ENCODE assay signal across 19 cellular contexts in genomic region chr5:172624083-172624995, GRCh38.
"Had no signal": no experiment of that assay in that cellular context is flagged by ENCODE, and none has a peak within 500 bp of the region (broad histone marks: within the 10 kb centered on the region; RNA-seq: fewer than 3 reads in every experiment).

No MANE protein-coding gene starts in this region.

- H3K27me3 Mint-ChIP-seq: activated CD4-positive, alpha-beta T cell treated with anti-CD3 and anti-CD28 coated beads for 36 hours had no signal

- H3K36me3 Mint-ChIP-seq: activated naive CD4-positive, alpha-beta T cell treated with anti-CD3 and anti-CD28 coated beads, Interleukin-2, amount 10 ng/mL, durations not matched to agents 7 days and 5 days; natural killer cell treated with Interleukin-12 subunit alpha and Interleukin-12 subunit beta and Interleukin-15 and Interleukin-18, amount 100 ng/mL, for 72 hours had no signal

- H3K4me3 ChIP-seq: left lung, upper lobe of left lung had no signal

- ATAC-seq: activated CD4-positive, alpha-beta T cell treated with anti-CD3 and anti-CD28 coated beads for 36 hours; activated T-cell treated with anti-CD3 and anti-CD28 coated beads, Interleukin-2, amount 50 U/mL, for 4 hours; stimulated activated naive CD8-positive, alpha-beta T cell treated with anti-CD3 and anti-CD28 coated beads, Interleukin-15, Interleukin-2, amounts not matched to agents 100 U/mL and 50 U/mL, for 24 hours had no signal

- H3K27ac ChIP-seq: left lung, parathyroid adenoma, upper lobe of left lung had no signal

- H3K27me3 ChIP-seq: left lung, upper lobe of left lung had no signal

- H3K27ac Mint-ChIP-seq: activated B cell treated with CpG ODN at 0.5 μM for 24 hours; activated CD4-positive, alpha-beta T cell treated with anti-CD3 and anti-CD28 coated beads for 36 hours; activated naive CD4-positive, alpha-beta T cell treated with anti-CD3 and anti-CD28 coated beads, Interleukin-2, amount 10 ng/mL, durations not matched to agents 7 days and 5 days; activated T-helper 2 cell treated with anti-CD3 and anti-CD28 coated beads, Interferon-gamma antibody, Interleukin-2, Interleukin-4, amounts not matched to agents 10 μg/mL and 5 μg/mL and 100 μg/mL, durations not matched to agents 14 hours and 24 hours and 36 hours; natural killer cell treated with Interleukin-12 subunit alpha and Interleukin-12 subunit beta and Interleukin-15 and Interleukin-18, amount 100 ng/mL, for 72 hours had no signal

- H3K4me1 Mint-ChIP-seq: activated B cell treated with CpG ODN at 0.5 μM for 24 hours; activated CD4-positive, alpha-beta T cell treated with anti-CD3 and anti-CD28 coated beads for 36 hours; activated naive CD4-positive, alpha-beta T cell treated with anti-CD3 and anti-CD28 coated beads, Interleukin-2, amount 10 ng/mL, durations not matched to agents 7 days and 5 days had no signal

- H3K4me1 ChIP-seq: left lung, parathyroid adenoma, upper lobe of left lung had no signal

- H3K9me3 Mint-ChIP-seq: activated naive CD4-positive, alpha-beta T cell treated with anti-CD3 and anti-CD28 coated beads, Interleukin-2, amount 10 ng/mL, durations not matched to agents 7 days and 5 days; activated T-cell treated with anti-CD3 and anti-CD28 coated beads, Interleukin-2, amount 50 U/mL, for 4 hours; activated T-helper 2 cell treated with anti-CD3 and anti-CD28 coated beads, Interferon-gamma antibody, Interleukin-2, Interleukin-4, amounts not matched to agents 10 μg/mL and 5 μg/mL and 100 μg/mL, durations not matched to agents 14 hours and 24 hours and 36 hours; natural killer cell treated with Interleukin-12 subunit alpha and Interleukin-12 subunit beta and Interleukin-15 and Interleukin-18, amount 100 ng/mL, for 72 hours had no signal

- DNase-seq: activated B cell treated with CpG ODN at 0.5 μM for 24 hours; activated CD4-positive, alpha-beta T cell treated with anti-CD3 and anti-CD28 coated beads for 36 hours; activated CD4-positive, alpha-beta T cell treated with anti-CD3 and anti-CD28 coated beads, Interleukin-2, amount 50 U/mL, for 48 hours; activated CD8-positive, alpha-beta memory T cell treated with anti-CD3 and anti-CD28 coated beads, Interleukin-2, amount 50 U/mL, for 48 hours; activated naive CD4-positive, alpha-beta T cell treated with anti-CD3 and anti-CD28 coated beads, Interleukin-2, amount 10 ng/mL, durations not matched to agents 7 days and 5 days; activated T-cell treated with anti-CD3 and anti-CD28 coated beads, Interleukin-2, amount 50 U/mL, for 4 hours; cortex of kidney; effector CD4-positive, alpha-beta T cell; erythroblast; foreskin fibroblast; kidney; left lung; stimulated activated CD4-positive, alpha-beta T cell treated with anti-CD3 and anti-CD28 coated beads, Interleukin-4, amount 100 ng/mL, for 1 hour; stimulated activated naive CD8-positive, alpha-beta T cell treated with anti-CD3 and anti-CD28 coated beads, Interleukin-15, Interleukin-2, amounts not matched to agents 100 U/mL and 50 U/mL, for 24 hours; T-helper 1 cell; upper lobe of left lung had no signal

- H3K4me3 Mint-ChIP-seq: activated B cell treated with CpG ODN at 0.5 μM for 24 hours; activated CD4-positive, alpha-beta T cell treated with anti-CD3 and anti-CD28 coated beads for 36 hours; activated naive CD4-positive, alpha-beta T cell treated with anti-CD3 and anti-CD28 coated beads, Interleukin-2, amount 10 ng/mL, durations not matched to agents 7 days and 5 days; activated T-cell treated with anti-CD3 and anti-CD28 coated beads, Interleukin-2, amount 50 U/mL, for 4 hours; natural killer cell treated with Interleukin-12 subunit alpha and Interleukin-12 subunit beta and Interleukin-15 and Interleukin-18, amount 100 ng/mL, for 72 hours had no signal

- H3K9me3 ChIP-seq: left lung, upper lobe of left lung had no signal
